ENCODE assay signal across 23 cellular contexts in the genomic region with DNA sequence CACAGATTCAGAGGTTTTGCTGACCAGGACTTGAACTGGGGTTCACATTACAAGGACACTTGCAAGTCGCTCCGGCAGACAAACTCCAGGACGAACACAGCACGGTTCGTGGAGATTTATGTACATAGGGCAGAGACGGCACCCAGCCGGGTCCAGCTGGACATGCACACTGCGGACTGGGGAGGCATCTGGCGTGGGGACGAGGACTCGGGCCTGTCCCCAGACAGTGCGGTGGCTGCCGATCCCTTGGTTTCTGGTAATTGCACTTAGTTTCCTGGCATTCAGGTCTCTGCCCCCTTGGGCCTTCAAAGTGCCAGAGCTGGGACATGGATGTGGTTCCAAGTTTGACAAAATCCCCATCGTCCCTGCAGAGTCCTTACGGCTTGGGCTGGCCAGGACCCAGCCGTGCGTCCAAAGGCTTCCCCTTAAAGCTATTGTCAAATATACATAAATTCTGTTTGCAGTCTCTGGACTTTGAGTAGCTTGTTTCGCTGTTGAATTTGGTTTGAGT. TPM values are rescaled to one million over a fixed set of nuclear protein-coding genes. Genes with fewer than 3 reads are reported as not detected.
"Had no signal": no experiment of that assay in that cellular context is flagged by ENCODE, and none has a peak within 500 bp of the region (broad histone marks: within the 10 kb centered on the region; RNA-seq: fewer than 3 reads in every experiment).

No MANE protein-coding gene starts in this region.

- H3K27ac Mint-ChIP-seq: naive thymus-derived CD8-positive, alpha-beta T cell; stimulated activated effector memory CD8-positive, alpha-beta T cell treated with anti-CD3 and anti-CD28 coated beads, Interleukin-12 subunit alpha, Interleukin-12 subunit beta, amount 100 ng/mL, for 72 hours; stimulated activated naive CD8-positive, alpha-beta T cell treated with anti-CD3 and anti-CD28 coated beads, Interleukin-15, Interleukin-2, amounts not matched to agents 100 ng/mL and 50 ng/mL, for 24 hours had no signal

- ATAC-seq: left cardiac atrium; left lung; lower lobe of right lung; naive thymus-derived CD8-positive, alpha-beta T cell; psoas muscle; right lobe of liver; stimulated activated effector memory CD8-positive, alpha-beta T cell treated with anti-CD3 and anti-CD28 coated beads, Interleukin-12 subunit alpha, Interleukin-12 subunit beta, amount 100 ng/mL, for 72 hours; upper lobe of right lung had no signal

- H3K9me3 Mint-ChIP-seq: naive thymus-derived CD8-positive, alpha-beta T cell; stimulated activated effector memory CD8-positive, alpha-beta T cell treated with anti-CD3 and anti-CD28 coated beads, Interleukin-12 subunit alpha, Interleukin-12 subunit beta, amount 100 ng/mL, for 72 hours; stimulated activated naive CD8-positive, alpha-beta T cell treated with anti-CD3 and anti-CD28 coated beads, Interleukin-15, Interleukin-2, amounts not matched to agents 100 ng/mL and 50 ng/mL, for 24 hours had no signal

- H3K27me3 Mint-ChIP-seq: stimulated activated naive CD8-positive, alpha-beta T cell treated with anti-CD3 and anti-CD28 coated beads, Interleukin-15, Interleukin-2, amounts not matched to agents 100 ng/mL and 50 ng/mL, for 24 hours had no signal

- H3K36me3 Mint-ChIP-seq: naive thymus-derived CD8-positive, alpha-beta T cell; stimulated activated effector memory CD8-positive, alpha-beta T cell treated with anti-CD3 and anti-CD28 coated beads, Interleukin-12 subunit alpha, Interleukin-12 subunit beta, amount 100 ng/mL, for 72 hours had no signal

- DNase-seq: heart right ventricle; islet precursor cell; kidney glomerular epithelial cell; left cardiac atrium; left lung; lower lobe of right lung; mammary epithelial cell; mesenchymal stem cell; naive thymus-derived CD8-positive, alpha-beta T cell; nucleus accumbens; psoas muscle; right lobe of liver; stimulated activated CD4-positive, alpha-beta T cell treated with anti-CD3 and anti-CD28 coated beads, Interleukin-4, amount 100 ng/mL, for 24 hours; stimulated activated naive CD4-positive, alpha-beta T cell; tibial artery; trophoblast cell; upper lobe of right lung had no signal

- H3K4me3 Mint-ChIP-seq: naive thymus-derived CD8-positive, alpha-beta T cell; stimulated activated effector memory CD8-positive, alpha-beta T cell treated with anti-CD3 and anti-CD28 coated beads, Interleukin-12 subunit alpha, Interleukin-12 subunit beta, amount 100 ng/mL, for 72 hours; stimulated activated naive CD8-positive, alpha-beta T cell treated with anti-CD3 and anti-CD28 coated beads, Interleukin-15, Interleukin-2, amounts not matched to agents 100 ng/mL and 50 ng/mL, for 24 hours had no signal

RNA-seq across cellular contexts. Expression of a gene that starts 6.3 kb away (rescaled TPM):
- total RNA-seq: hepatocyte; mammary epithelial cell; naive thymus-derived CD8-positive, alpha-beta T cell; osteocyte; posterior vena cava; psoas muscle; suprapubic skin had no signal
